Comparison of ENCODE assay signal across 8 cellular contexts in genomic region chr9:127785933-127786772, GRCh38. TPM values are rescaled to one million over a fixed set of nuclear protein-coding genes. Genes with fewer than 3 reads are reported as not detected.
DNase-seq lines count a peak whose midpoint lies in the region; ATAC-seq and TF ChIP-seq lines count a peak whose summit lies in the region.

CDK9 (plus strand) TSS chr9:127786034; CDS start chr9:127786149, 115 bp downstream.

- in situ Hi-C loops in GM18951 (cut with MboI; ENCODE audit: low sequenced_read_pairs, unreplicated experiment) = no loop called here

- ATAC-seq in HG03175 (IDR thresholded peaks at IDR 0.05; ENCODE audit: unreplicated experiment) = peak; percentile 61

- DNase-seq in AG08395 (ENCODE audit: low spot score) = peak; percentile 96
- peak; percentile 56 for DNase-seq in NCI-H446 treated with DMSO at 0.1 percent for 48 hours (lab: John Stamatoyannopoulos, UW)
- DNase-seq in activated CD4-positive, alpha-beta T cell treated with anti-CD3 and anti-CD28 coated beads for 1 hour = peak; percentile 88
- DNase-seq in cerebellum (ENCODE audit: low spot score) = peak; percentile 96
- DNase-seq in kidney glomerular epithelial cell (lab: John Stamatoyannopoulos, UW) = peak; percentile 72
- peak; percentile 77 to 84 for DNase-seq in stimulated activated CD4-positive, alpha-beta T cell treated with anti-CD3 and anti-CD28 coated beads, Interleukin-1b, Interleukin-23, amount 100 ng/mL, for 1 hour (ENCODE audit: low read depth in 2 of 2)

- TF ChIP-seq POLR2A in GM18951 (IDR thresholded peaks at IDR 0.05; ENCODE audit: extremely low read depth, insufficient read depth, insufficient read length) = peak; percentile 61

RNA-seq across cellular contexts. Expression of gene CDK9, which starts in this region (rescaled TPM):
- total RNA-seq in cerebellum = 38.9 TPM

Comparison
In these comparisons a context has a peak if more than half of its experiments do, and no peak if none do; other contexts are left out.
1. Peak in every context shown above with its lines: DNase-seq and ATAC-seq.